In the genomic region with DNA sequence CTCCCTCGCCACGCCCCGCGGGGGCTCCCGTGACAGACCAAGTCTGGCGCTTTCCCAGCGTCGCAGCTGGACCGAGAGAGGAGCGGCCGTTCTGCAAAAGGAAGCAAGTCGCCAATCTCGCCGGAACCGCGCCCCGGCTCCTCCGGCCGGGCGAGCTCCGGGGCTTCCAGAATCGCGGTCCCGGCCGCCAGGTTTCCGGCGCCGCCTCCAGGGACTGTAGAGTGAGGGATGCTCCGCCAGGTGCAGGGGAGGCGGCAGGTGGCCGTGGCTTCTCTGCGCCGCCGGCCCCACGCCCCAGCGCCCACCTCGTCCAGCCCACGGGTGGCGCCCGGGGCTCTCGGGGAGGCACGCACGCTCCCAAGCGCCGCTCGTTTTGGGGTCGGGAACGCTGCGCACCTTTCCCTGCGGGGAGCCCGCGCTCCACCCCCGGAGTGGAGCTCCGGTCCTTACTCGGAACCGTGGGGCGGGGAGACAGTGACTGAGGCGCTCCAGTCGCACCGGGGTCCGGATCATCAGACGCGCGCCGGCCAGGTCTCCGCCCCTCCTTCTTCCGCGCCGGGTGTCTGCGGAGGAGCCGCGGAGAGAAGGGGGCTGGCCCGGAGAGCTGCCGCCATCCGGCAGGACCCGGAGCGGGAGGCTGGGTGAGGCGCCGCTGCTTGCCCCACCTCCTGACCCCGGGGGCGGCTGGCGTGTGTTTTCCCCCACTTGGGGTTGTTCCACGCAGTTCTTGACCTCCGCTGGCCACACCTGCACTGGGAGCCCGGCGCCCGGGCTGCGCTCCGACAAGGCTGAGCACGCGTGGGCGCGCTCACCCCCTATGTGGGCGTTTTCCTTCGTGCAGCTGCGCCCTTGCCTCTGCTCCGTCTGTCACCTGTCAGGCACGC, we compare ENCODE assay signal across 8 cellular contexts. TPM values are rescaled to one million over a fixed set of nuclear protein-coding genes. Genes with fewer than 3 reads are reported as not detected.
DNase-seq lines count a peak whose midpoint lies in the region; ATAC-seq and TF ChIP-seq lines count a peak whose summit lies in the region.

A gene with protein sequence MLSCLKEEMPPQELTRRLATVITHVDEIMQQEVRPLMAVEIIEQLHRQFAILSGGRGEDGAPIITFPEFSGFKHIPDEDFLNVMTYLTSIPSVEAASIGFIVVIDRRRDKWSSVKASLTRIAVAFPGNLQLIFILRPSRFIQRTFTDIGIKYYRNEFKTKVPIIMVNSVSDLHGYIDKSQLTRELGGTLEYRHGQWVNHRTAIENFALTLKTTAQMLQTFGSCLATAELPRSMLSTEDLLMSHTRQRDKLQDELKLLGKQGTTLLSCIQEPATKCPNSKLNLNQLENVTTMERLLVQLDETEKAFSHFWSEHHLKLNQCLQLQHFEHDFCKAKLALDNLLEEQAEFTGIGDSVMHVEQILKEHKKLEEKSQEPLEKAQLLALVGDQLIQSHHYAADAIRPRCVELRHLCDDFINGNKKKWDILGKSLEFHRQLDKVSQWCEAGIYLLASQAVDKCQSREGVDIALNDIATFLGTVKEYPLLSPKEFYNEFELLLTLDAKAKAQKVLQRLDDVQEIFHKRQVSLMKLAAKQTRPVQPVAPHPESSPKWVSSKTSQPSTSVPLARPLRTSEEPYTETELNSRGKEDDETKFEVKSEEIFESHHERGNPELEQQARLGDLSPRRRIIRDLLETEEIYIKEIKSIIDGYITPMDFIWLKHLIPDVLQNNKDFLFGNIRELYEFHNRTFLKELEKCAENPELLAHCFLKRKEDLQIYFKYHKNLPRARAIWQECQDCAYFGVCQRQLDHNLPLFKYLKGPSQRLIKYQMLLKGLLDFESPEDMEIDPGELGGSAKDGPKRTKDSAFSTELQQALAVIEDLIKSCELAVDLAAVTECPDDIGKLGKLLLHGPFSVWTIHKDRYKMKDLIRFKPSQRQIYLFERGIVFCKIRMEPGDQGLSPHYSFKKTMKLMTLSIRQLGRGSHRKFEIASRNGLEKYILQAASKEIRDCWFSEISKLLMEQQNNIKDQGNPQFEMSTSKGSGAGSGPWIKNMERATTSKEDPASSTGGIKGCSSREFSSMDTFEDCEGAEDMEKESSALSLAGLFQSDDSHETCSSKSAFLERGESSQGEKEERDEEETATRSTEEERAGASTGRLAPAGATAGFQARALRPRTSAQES (minus strand): TSS at position 480 of the 884 bp plus-strand sequence. CDS start 642 bp downstream, outside the sequence.

- CTCF ChIA-PET in IMR-90 (lab: Yijun Ruan, JAX) = no interaction called here

- no peak within 1 kb of the TSS for H4K8ac ChIP-seq in IMR-90 (ENCODE audit: low read depth in 2 of 2, low read length in 2 of 2)

- H3K27me3 Mint-ChIP-seq in activated naive CD4-positive, alpha-beta T cell treated with anti-CD3 and anti-CD28 coated beads, Interleukin-2, amount 50 U/mL, for 24 hours = peaks cover 1% of the 10 kb centered on the region

- H2BK20ac ChIP-seq in IMR-90 (ENCODE audit: low read depth, low read length) = no peak within 1 kb of the TSS

- H3K4me1 ChIP-seq in IMR-90 (ENCODE audit: control insufficient read depth, insufficient read depth, low read length) (no peaks in the 10 kb centered on the region), SJSA1 (replicated peaks) (peaks cover 13% of the 10 kb centered on the region), parathyroid adenoma (no peaks in the 10 kb centered on the region), tibial artery (peaks cover 0 to 19% (median 17%) of the 10 kb centered on the region in 4 donors)

- H3K36me3 ChIP-seq in IMR-90 (ENCODE audit: control insufficient read depth, insufficient read depth, low read length) = no peaks in the 10 kb centered on the region
- H3K36me3 ChIP-seq in SJSA1 = no peaks in the 10 kb centered on the region
- no peaks in the 10 kb centered on the region for H3K36me3 ChIP-seq in parathyroid adenoma (ENCODE audit: control insufficient read depth, insufficient read depth, low read length)
- no peaks in the 10 kb centered on the region for H3K36me3 ChIP-seq in tibial artery

- no peaks in the 10 kb centered on the region for H3K9me3 Mint-ChIP-seq in activated naive CD4-positive, alpha-beta T cell treated with anti-CD3 and anti-CD28 coated beads, Interleukin-2, amount 50 U/mL, for 24 hours

- H3K27ac ChIP-seq in IMR-90 (ENCODE audit: insufficient read depth, low read length) (no peak within 1 kb of the TSS), SJSA1 (no peak within 1 kb of the TSS), parathyroid adenoma (peak within 1 kb of the TSS; percentile 81), tibial artery (no peak within 1 kb of the TSS)

- no peak for TF ChIP-seq RAD21 in IMR-90 (IDR thresholded peaks at IDR 0.05; ENCODE audit: low read length)

- no peak within 1 kb of the TSS for H2BK120ac ChIP-seq in IMR-90 (ENCODE audit: low read depth, low read length)

- no TSS peak for BruUV-seq in IMR-90 (replicated peaks; lab: Mats Ljungman, UMichigan)

- peaks cover 16% of the 10 kb centered on the region for H3K79me2 ChIP-seq in parathyroid adenoma

- no peak for TF ChIP-seq CTCF in GM20000 (IDR thresholded peaks at IDR 0.05; ENCODE audit: extremely low read depth, missing control alignments)
- TF ChIP-seq CTCF in IMR-90 (conservative IDR thresholded peaks at IDR 0.05; ENCODE audit: low read depth, low read length) = no peak
- peak; percentile 10 for TF ChIP-seq CTCF in parathyroid adenoma (IDR thresholded peaks at IDR 0.05)
- no peak for TF ChIP-seq CTCF in tibial artery (IDR thresholded peaks at IDR 0.05)

- DNase-seq in C1 segment of cervical spinal cord (lab: John Stamatoyannopoulos, UW) (peak in 11 of 14 donors; percentile 31 to 71 (median 56)), GM20000 (ENCODE audit: low spot score) (peak; percentile 87), IMR-90 (peak; percentile 15), SJSA1 (ENCODE audit: low read depth in 1 of 2, low spot score in 2 of 2) (no peak), Right ventricle myocardium superior (peak; percentile 84), tibial artery (peak; percentile 27 to 69)

- no peak within 1 kb of the TSS for H3K27ac Mint-ChIP-seq in activated naive CD4-positive, alpha-beta T cell treated with anti-CD3 and anti-CD28 coated beads, Interleukin-2, amount 50 U/mL, for 24 hours

- H3K4me2 ChIP-seq in IMR-90 (ENCODE audit: low read depth, low read length) = peak within 1 kb of the TSS; percentile 69
- peak within 1 kb of the TSS; percentile 96 for H3K4me2 ChIP-seq in parathyroid adenoma (ENCODE audit: low read length)

- 1% methylated on average over 39 of the region's 98 CpGs; no CpG with 5 or more reads in 1 of the 2 experiments for WGBS in IMR-90 (ENCODE audit: extremely low coverage in 2 of 2, insufficient read length in 1 of 2), 2 experiments

- ATAC-seq in IMR-90 (ENCODE audit: low read depth) (peak; percentile 77), Right ventricle myocardium superior (ENCODE audit: poor library complexity) (peak; percentile 89)

- no peak within 1 kb of the TSS for H3K23ac ChIP-seq in IMR-90 (ENCODE audit: low read depth, low read length)

- no peak within 1 kb of the TSS for H2AK5ac ChIP-seq in IMR-90 (ENCODE audit: low read depth, low read length)

- dilution Hi-C loops in IMR-90 (cut with HindIII; ENCODE audit: low sequenced_read_pairs, unreplicated experiment) = no loop called here

- no peak within 1 kb of the TSS for H3K56ac ChIP-seq in IMR-90 (ENCODE audit: extremely low read depth, insufficient read depth, low read length)

- in situ Hi-C loops in IMR-90 (cut with MboI; ENCODE audit: low sequenced_read_pairs) = no loop called here

- H2AFZ ChIP-seq in IMR-90 (replicated peaks; ENCODE audit: low read length, poor library complexity) (peak within 1 kb of the TSS; percentile 86), parathyroid adenoma (peak within 1 kb of the TSS; percentile 72)

- no peak within 1 kb of the TSS for H4K5ac ChIP-seq in IMR-90 (ENCODE audit: low read depth, low read length)

- no peak within 1 kb of the TSS for H3K4ac ChIP-seq in IMR-90 (ENCODE audit: low read depth, low read length)

- no peak for TF ChIP-seq POLR2A in IMR-90 (IDR thresholded peaks at IDR 0.05; ENCODE audit: low read depth, low read length)

- no peak within 1 kb of the TSS for H3K9ac ChIP-seq in IMR-90 (ENCODE audit: low read depth, low read length)
- H3K9ac ChIP-seq in parathyroid adenoma = peak within 1 kb of the TSS; percentile 69

- peak within 1 kb of the TSS; percentile 54 for H3K4me3 ChIP-seq in IMR-90 (ENCODE audit: insufficient read depth, low read depth, low read length)
- peak within 1 kb of the TSS; percentile 36 for H3K4me3 ChIP-seq in SJSA1
- H3K4me3 ChIP-seq in parathyroid adenoma (ENCODE audit: low read depth, low read length) = peak within 1 kb of the TSS; percentile 65
- H3K4me3 ChIP-seq in tibial artery = peak within 1 kb of the TSS; percentile 48 to 58

- H2AK9ac ChIP-seq in IMR-90 (replicated peaks; ENCODE audit: low read depth, low read length, poor library complexity) = peak within 1 kb of the TSS; percentile 88

- no peaks in the 10 kb centered on the region for H3K9me1 ChIP-seq in IMR-90 (ENCODE audit: insufficient read depth, low read length)

- H3K27me3 ChIP-seq in IMR-90 (ENCODE audit: control insufficient read depth, insufficient read depth, low read length) (peaks cover 68% of the 10 kb centered on the region), SJSA1 (replicated peaks) (peaks cover 39% of the 10 kb centered on the region), parathyroid adenoma (ENCODE audit: control insufficient read depth, insufficient read depth, low read length) (no peaks in the 10 kb centered on the region), tibial artery (peaks cover 0 to 39% of the 10 kb centered on the region in 2 donors)

- H3K4me1 Mint-ChIP-seq in activated naive CD4-positive, alpha-beta T cell treated with anti-CD3 and anti-CD28 coated beads, Interleukin-2, amount 50 U/mL, for 24 hours = peaks cover 18% of the 10 kb centered on the region

- H4K91ac ChIP-seq in IMR-90 (ENCODE audit: insufficient read depth, low read depth, low read length) = no peak within 1 kb of the TSS

- no peaks in the 10 kb centered on the region for H3K36me3 Mint-ChIP-seq in activated naive CD4-positive, alpha-beta T cell treated with anti-CD3 and anti-CD28 coated beads, Interleukin-2, amount 50 U/mL, for 24 hours

- no peak within 1 kb of the TSS for H2BK5ac ChIP-seq in IMR-90 (ENCODE audit: low read depth, low read length, poor library complexity, severe bottlenecking)

- no peaks in the 10 kb centered on the region for H4K20me1 ChIP-seq in IMR-90 (ENCODE audit: insufficient read depth, low read length)

- H3K79me1 ChIP-seq in IMR-90 (ENCODE audit: low read depth in 1 of 2, low read length in 2 of 2) = no peaks in the 10 kb centered on the region

- H2BK15ac ChIP-seq in IMR-90 (ENCODE audit: low read depth, low read length) = no peak within 1 kb of the TSS

- POLR2A ChIA-PET in IMR-90 (lab: Charles Lee; ENCODE audit: unreplicated experiment) = no interaction called here

- intact Hi-C loops in IMR-90 (cut with micrococcal nuclease) (no loop called here), Right ventricle myocardium superior (cut with DNase I) (no loop called here), tibial artery (cut with DNase I; ENCODE audit: low total_unique reads) (no loop called here)

- no peak within 1 kb of the TSS for H3K14ac ChIP-seq in IMR-90 (replicated peaks; ENCODE audit: low read depth, low read length)

- H3K18ac ChIP-seq in IMR-90 (ENCODE audit: low read depth, low read length) = no peak within 1 kb of the TSS

- peak within 1 kb of the TSS; percentile 94 for H3K4me3 Mint-ChIP-seq in activated naive CD4-positive, alpha-beta T cell treated with anti-CD3 and anti-CD28 coated beads, Interleukin-2, amount 50 U/mL, for 24 hours

- H3K9me3 ChIP-seq in IMR-90 (ENCODE audit: control insufficient read depth, insufficient read depth, low read length) (no peaks in the 10 kb centered on the region), SJSA1 (replicated peaks) (no peaks in the 10 kb centered on the region), parathyroid adenoma (ENCODE audit: control insufficient read depth, low read length) (no peaks in the 10 kb centered on the region), tibial artery (no peaks in the 10 kb centered on the region)

RNA-seq across cellular contexts. Expression of the gene that starts here (rescaled TPM):
- under 0.01 TPM in 1 of 2 replicates, not detected in the other for total RNA-seq in IMR-90 (2012; rRNA removed)
- polyA plus RNA-seq in IMR-90 (2012; rRNA removed) = 0.17 TPM in 1 of 2 replicates, not detected in the other
- not detected in 2 replicates for polyA plus RNA-seq in IMR-90 (2012; cell fraction: cytosol; rRNA removed)
- 0.01 and 0.08 TPM in 2 replicates for polyA plus RNA-seq in IMR-90 (2012; cell fraction: nucleus; rRNA removed; ENCODE audit: low replicate concordance)
- total RNA-seq in SJSA1 (2014; rRNA removed; shearing (Covaris generic)) = 0.03 TPM in 1 of 2 replicates, not detected in the other
- total RNA-seq in Right ventricle myocardium superior = 0.51 TPM

Comparison
In these comparisons a context has a peak if more than half of its experiments do, and no peak if none do; other contexts are left out.
1. Peak in DNase-seq, ATAC-seq, H3K4me3 ChIP-seq and H3K4me2 ChIP-seq in IMR-90; RNA of the gene not detected or under 1 TPM.
2. Peak in DNase-seq and ATAC-seq in Right ventricle myocardium superior; RNA of the gene not detected or under 1 TPM.
3. DNase-seq: peak in C1 segment of cervical spinal cord (11 of 14), GM20000 (single experiment) and tibial artery (2 of 2); none in SJSA1 (0 of 2).
4. Peak in every context shown above with its lines, with median percentiles within 50 percentile points of each other: H3K4me3 ChIP-seq.